Comparison of ENCODE assay signal across 11 cellular contexts in genomic region chr3:189570916-189571315, GRCh38.
DNase-seq lines count a peak whose midpoint lies in the region; ATAC-seq lines count a peak whose summit lies in the region.
"Had no signal": no experiment of that assay in that cellular context is flagged by ENCODE, and none has a peak within 500 bp of the region (broad histone marks: within the 10 kb centered on the region; RNA-seq: fewer than 3 reads in every experiment).

No MANE protein-coding gene starts in this region.

- peak; percentile 25 for DNase-seq in adipocyte (ENCODE audit: low read depth)
- DNase-seq in NCI-H2029 treated with DMSO at 0.1 percent for 48 hours (lab: John Stamatoyannopoulos, UW): no peak
- DNase-seq in 8988T: no peak
- no peak for DNase-seq in activated gamma-delta T cell treated with Interleukin-2 at 50 U/mL for 16 hours
- DNase-seq in GM03348 (ENCODE audit: low spot score): no peak
- DNase-seq: Caco-2 had no signal

- no peaks in the 10 kb centered on the region for H3K27me3 ChIP-seq in adipocyte (replicated peaks; ENCODE audit: control insufficient read depth, insufficient read depth, low read length)

- H3K4me3 ChIP-seq in adipocyte (ENCODE audit: low read length): no peak overlapping the region
- H3K4me3 ChIP-seq: K562, lung had no signal

- no peaks in the 10 kb centered on the region for H3K36me3 ChIP-seq in adipocyte (ENCODE audit: control insufficient read depth, insufficient read depth, low read length, severe bottlenecking)

- H3K9me3 ChIP-seq in adipocyte (ENCODE audit: control insufficient read depth, low read length): no peaks in the 10 kb centered on the region
- H3K9me3 ChIP-seq: Caco-2 had no signal

- peaks cover 14% of the 10 kb centered on the region for H3K4me1 ChIP-seq in adipocyte (ENCODE audit: control insufficient read depth, insufficient read depth, low read length)

- H3K9ac ChIP-seq in adipocyte (ENCODE audit: low read length): no peak overlapping the region

- ATAC-seq in GM18511 (IDR thresholded peaks at IDR 0.05; ENCODE audit: unreplicated experiment) (peak; percentile 54), GM21447 (IDR thresholded peaks at IDR 0.05; ENCODE audit: unreplicated experiment) (peak; percentile 40), HG03175 (IDR thresholded peaks at IDR 0.05; ENCODE audit: unreplicated experiment) (peak; percentile 62)
- ATAC-seq: K562 had no signal
